9 cellular contexts compared by ENCODE assay signal in genomic region chr16:66606000-66606751, GRCh38. TPM values are rescaled to one million over a fixed set of nuclear protein-coding genes. Genes with fewer than 3 reads are reported as not detected.
DNase-seq lines count a peak whose midpoint lies in the region; ATAC-seq and TF ChIP-seq lines count a peak whose summit lies in the region.
"Had no signal": no experiment of that assay in that cellular context is flagged by ENCODE, and none has a peak within 500 bp of the region (broad histone marks: within the 10 kb centered on the region; RNA-seq: fewer than 3 reads in every experiment).

No MANE protein-coding gene starts in this region.

- H3K4me3 ChIP-seq in BJ (ENCODE audit: low read depth, low read length) = peak overlapping the region; percentile 87
- H3K4me3 ChIP-seq in astrocyte of the cerebellum (ENCODE audit: low read depth, low read length) = peak overlapping the region; percentile 79
- H3K4me3 ChIP-seq in muscle layer of colon (ENCODE audit: low read depth in 1 of 2, low read length in 2 of 2) = peak overlapping the region in 1 of 2 donors; percentile 27

- POLR2A ChIA-PET in BJ (lab: Charles Lee) = no interaction called here

- H3K9ac ChIP-seq in muscle layer of colon (ENCODE audit: low read length) = no peak overlapping the region
- H3K9ac ChIP-seq: KMS-11 had no signal

- H3K4me1 ChIP-seq in muscle layer of colon (ENCODE audit: insufficient read depth, low read length) = peaks cover 14% of the 10 kb centered on the region

- H3K27me3 ChIP-seq in BJ (ENCODE audit: control insufficient read depth, insufficient read depth, low read length) = peaks cover 2% of the 10 kb centered on the region; the same call in 1 of the 2 replicates
- H3K27me3 ChIP-seq in muscle layer of colon (ENCODE audit: control insufficient read depth in 1 of 2, insufficient read depth in 2 of 2, low read length in 2 of 2) = peaks cover 0 to 15% of the 10 kb centered on the region in 2 donors

- ATAC-seq in GM19023 (IDR thresholded peaks at IDR 0.05; ENCODE audit: unreplicated experiment) (peak; percentile 33), HG03457 (IDR thresholded peaks at IDR 0.05; ENCODE audit: unreplicated experiment) (peak; percentile 43), HG02852 (IDR thresholded peaks at IDR 0.05; ENCODE audit: unreplicated experiment) (no peak)

- H3K27ac ChIP-seq in muscle layer of colon (ENCODE audit: low read depth, low read length) = peak overlapping the region; percentile 58
- H3K27ac ChIP-seq: KMS-11 had no signal

- H3K36me3 ChIP-seq in BJ (ENCODE audit: control insufficient read depth, insufficient read depth, low read length) = peaks cover 24% of the 10 kb centered on the region
- peaks cover 12% of the 10 kb centered on the region for H3K36me3 ChIP-seq in muscle layer of colon (ENCODE audit: insufficient read depth, low read length)

- CTCF ChIA-PET in BJ (lab: Yijun Ruan, JAX) = interaction anchor here (3.5 to 3.6 kb wide), 2 partner anchors 45 to 56 kb away, joined by 18 to 31 read pairs; no protein-coding TSS in a partner anchor

- TF ChIP-seq CTCF in BJ (IDR thresholded peaks at IDR 0.05; ENCODE audit: insufficient read depth, low read depth, low read length) = no peak
- no peak for TF ChIP-seq CTCF in astrocyte of the cerebellum (IDR thresholded peaks at IDR 0.05; ENCODE audit: low read depth, low read length, missing control alignments)

- in situ Hi-C loops in astrocyte of the cerebellum (cut with HindIII; ENCODE audit: low sequenced_read_pairs) = no loop called here

- no peaks in the 10 kb centered on the region for H3K9me3 ChIP-seq in muscle layer of colon (ENCODE audit: low read length)

- no peak for DNase-seq in BJ (ENCODE audit: low read depth)
- DNase-seq in astrocyte of the cerebellum (ENCODE audit: low read depth) = no peak
- no peak for DNase-seq in D341Med (ENCODE audit: low spot score)
- no peak for DNase-seq in midbrain (lab: John Stamatoyannopoulos, UW)

RNA-seq across cellular contexts. Expression of gene CMTM3, which starts 1.7 kb away (rescaled TPM):
- 31.3 and 35.5 TPM in 2 replicates for polyA plus RNA-seq in BJ (2011; rRNA removed)
- polyA minus RNA-seq in BJ (2011; rRNA and poly(A)+ RNA removed) = 18.1 and 29.0 TPM in 2 replicates

RNA-seq across cellular contexts. Expression of gene CMTM2, which starts 26.9 kb away (rescaled TPM):
- polyA plus RNA-seq in BJ (2011; rRNA removed) = not detected in 2 replicates
- not detected in 2 replicates for polyA minus RNA-seq in BJ (2011; rRNA and poly(A)+ RNA removed)

RNA-seq across cellular contexts. Expression of gene CMTM1, which starts 39.9 kb away (rescaled TPM):
- polyA plus RNA-seq in BJ (2011; rRNA removed) = 2.7 and 3.2 TPM in 2 replicates
- 2.4 and 3.3 TPM in 2 replicates for polyA minus RNA-seq in BJ (2011; rRNA and poly(A)+ RNA removed)

RNA-seq across cellular contexts. Expression of gene CKLF, which starts 53.8 kb away (rescaled TPM):
- 60.8 and 66.9 TPM in 2 replicates for polyA plus RNA-seq in BJ (2011; rRNA removed)
- 12.4 and 24.9 TPM in 2 replicates for polyA minus RNA-seq in BJ (2011; rRNA and poly(A)+ RNA removed)

RNA-seq across cellular contexts. Expression of gene TK2, which starts 56.3 kb away (rescaled TPM):
- polyA plus RNA-seq in BJ (2011; rRNA removed) = 38.9 and 42.7 TPM in 2 replicates
- 28.9 and 35.5 TPM in 2 replicates for polyA minus RNA-seq in BJ (2011; rRNA and poly(A)+ RNA removed)
